Comparison of ENCODE assay signal across 29 cellular contexts in the genomic region with DNA sequence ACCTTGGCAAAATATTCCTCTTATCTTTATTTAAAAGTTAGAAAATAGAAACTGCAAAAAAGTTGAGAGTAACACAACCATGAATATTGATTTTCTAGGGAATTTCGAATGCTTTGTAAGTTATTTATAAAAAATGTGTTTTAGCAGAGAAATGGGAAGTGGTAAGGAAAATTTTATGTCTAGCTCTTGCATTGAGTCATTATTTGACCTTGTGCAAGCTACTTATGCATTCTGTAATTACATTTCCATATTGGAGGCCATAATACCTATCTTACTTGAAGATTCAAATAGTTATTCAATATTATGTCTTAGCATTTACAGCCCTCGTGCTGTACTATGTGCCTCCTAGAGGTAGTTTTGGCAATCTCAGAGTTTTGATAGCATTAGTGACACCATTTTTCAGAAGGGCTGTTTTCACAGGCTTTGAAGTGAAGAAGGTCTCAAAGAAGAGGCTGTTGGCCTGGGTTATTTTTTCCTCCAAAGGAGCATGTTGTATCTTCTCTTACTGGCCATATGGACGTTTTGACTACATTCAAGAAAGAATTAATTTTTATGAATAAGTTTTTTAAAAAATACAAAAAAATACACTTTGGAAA.
"Had no signal": no experiment of that assay in that cellular context is flagged by ENCODE, and none has a peak within 500 bp of the region (broad histone marks: within the 10 kb centered on the region; RNA-seq: fewer than 3 reads in every experiment).

No MANE protein-coding gene starts in this region.

- ATAC-seq: activated CD4-positive, alpha-beta T cell treated with anti-CD3 and anti-CD28 coated beads for 36 hours; activated CD8-positive, alpha-beta T cell treated with anti-CD3 and anti-CD28 coated beads, Interleukin-2, amount 10 ng/mL, durations not matched to agents 7 days and 5 days; body of pancreas; gastrocnemius medialis; left colon; pancreas; sciatic nerve had no signal

- H3K9me3 ChIP-seq: adrenal gland, body of pancreas, colonic mucosa, gastrocnemius medialis, pancreas, prostate gland, thoracic aorta, vagina had no signal

- H3K36me3 ChIP-seq: adrenal gland, colonic mucosa, gastrocnemius medialis, pancreas, prostate gland, thoracic aorta, vagina had no signal

- H3K4me3 ChIP-seq: adrenal gland, body of pancreas, colonic mucosa, gastrocnemius medialis, hepatocyte, pancreas, prostate gland, skin epidermis, thoracic aorta, vagina had no signal

- DNase-seq: activated B cell treated with CpG ODN at 0.5 μM for 24 hours; activated CD4-positive, alpha-beta T cell treated with anti-CD3 and anti-CD28 coated beads for 36 hours; activated CD8-positive, alpha-beta T cell treated with anti-CD3 and anti-CD28 coated beads, Interleukin-2, amount 10 ng/mL, durations not matched to agents 7 days and 5 days; activated effector memory CD4-positive, alpha-beta T cell treated with anti-CD3 and anti-CD28 coated beads, Interleukin-2, amount 50 U/mL, for 16 hours; activated naive CD4-positive, alpha-beta T cell treated with anti-CD3 and anti-CD28 coated beads for 36 hours; activated naive CD8-positive, alpha-beta T cell treated with anti-CD3 and anti-CD28 coated beads for 36 hours; adrenal gland; aorta; body of pancreas; cerebellar nuclear complex; colonic mucosa; effector CD8-positive, alpha-beta T cell; gastrocnemius medialis; glutamatergic neuron; kidney; left colon; naive B cell; nucleus accumbens; pancreas; retina; stimulated activated CD4-positive, alpha-beta T cell treated with anti-CD3 and anti-CD28 coated beads, Interleukin-12 subunit alpha, Interleukin-12 subunit beta, amount 100 ng/mL, for 4 hours; stimulated activated CD4-positive, alpha-beta T cell treated with anti-CD3 and anti-CD28 coated beads, Interleukin-4, amount 100 ng/mL, for 1 hour; trophoblast cell had no signal

- H3K4me1 ChIP-seq: adrenal gland, body of pancreas, colonic mucosa, gastrocnemius medialis, pancreas, prostate gland, vagina had no signal

- H3K27me3 ChIP-seq: adrenal gland, body of pancreas, colonic mucosa, gastrocnemius medialis, hepatocyte, pancreas, vagina had no signal

- H3K27ac ChIP-seq: adrenal gland, body of pancreas, colonic mucosa, gastrocnemius medialis, hepatocyte, pancreas, prostate gland, skin epidermis, thoracic aorta, vagina had no signal
